ENCODE assay signal across 1 cellular context in the genomic region with DNA sequence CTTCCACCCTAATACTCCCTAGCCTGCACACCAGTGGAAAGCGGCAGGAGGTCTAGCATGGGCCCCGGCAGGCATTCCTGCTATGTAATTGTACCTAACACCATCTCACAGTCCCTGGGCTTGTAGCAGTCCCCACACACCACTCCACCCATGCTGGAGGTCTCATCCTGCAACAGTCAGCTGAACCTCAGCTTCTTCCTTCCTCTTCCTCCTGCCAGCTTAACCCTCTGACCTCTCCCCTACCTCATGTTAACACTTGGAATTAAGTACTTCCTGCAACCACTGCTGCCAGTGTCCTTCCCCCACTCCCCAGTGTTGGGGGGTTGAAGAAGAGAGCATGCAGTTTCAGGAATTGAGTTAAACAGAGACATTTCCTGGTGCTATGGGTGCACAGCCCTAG.
TF ChIP-seq lines count a peak whose summit lies in the region.

No MANE protein-coding gene starts in this region.

TF ChIP-seq in GM23338, 12 proteins besides CTCF, POLR2A, EP300 and RAD21:
- TF ChIP-seq EZH2phosphoT487 (IDR thresholded peaks at IDR 0.05; ENCODE audit: unreplicated experiment) (no peak), EZH2 (IDR thresholded peaks at IDR 0.05; ENCODE audit: low read depth, unreplicated experiment) (no peak), POLR2AphosphoS5 (IDR thresholded peaks at IDR 0.05; ENCODE audit: low read depth) (no peak), NANOG (IDR thresholded peaks at IDR 0.05; ENCODE audit: borderline replicate concordance) (no peak), ZNF114 (CRISPR knock-in tag; IDR thresholded peaks at IDR 0.05) (no peak), JUNB (IDR thresholded peaks at IDR 0.05; ENCODE audit: unreplicated experiment) (no peak), ZNF331 (CRISPR knock-in tag; IDR thresholded peaks at IDR 0.05; ENCODE audit: low read depth) (no peak), STAT1 (IDR thresholded peaks at IDR 0.05; ENCODE audit: unreplicated experiment) (no peak), CREB1 (CRISPR knock-in tag; IDR thresholded peaks at IDR 0.05; ENCODE audit: low read depth) (no peak)
- TF ChIP-seq, protein P1, sequence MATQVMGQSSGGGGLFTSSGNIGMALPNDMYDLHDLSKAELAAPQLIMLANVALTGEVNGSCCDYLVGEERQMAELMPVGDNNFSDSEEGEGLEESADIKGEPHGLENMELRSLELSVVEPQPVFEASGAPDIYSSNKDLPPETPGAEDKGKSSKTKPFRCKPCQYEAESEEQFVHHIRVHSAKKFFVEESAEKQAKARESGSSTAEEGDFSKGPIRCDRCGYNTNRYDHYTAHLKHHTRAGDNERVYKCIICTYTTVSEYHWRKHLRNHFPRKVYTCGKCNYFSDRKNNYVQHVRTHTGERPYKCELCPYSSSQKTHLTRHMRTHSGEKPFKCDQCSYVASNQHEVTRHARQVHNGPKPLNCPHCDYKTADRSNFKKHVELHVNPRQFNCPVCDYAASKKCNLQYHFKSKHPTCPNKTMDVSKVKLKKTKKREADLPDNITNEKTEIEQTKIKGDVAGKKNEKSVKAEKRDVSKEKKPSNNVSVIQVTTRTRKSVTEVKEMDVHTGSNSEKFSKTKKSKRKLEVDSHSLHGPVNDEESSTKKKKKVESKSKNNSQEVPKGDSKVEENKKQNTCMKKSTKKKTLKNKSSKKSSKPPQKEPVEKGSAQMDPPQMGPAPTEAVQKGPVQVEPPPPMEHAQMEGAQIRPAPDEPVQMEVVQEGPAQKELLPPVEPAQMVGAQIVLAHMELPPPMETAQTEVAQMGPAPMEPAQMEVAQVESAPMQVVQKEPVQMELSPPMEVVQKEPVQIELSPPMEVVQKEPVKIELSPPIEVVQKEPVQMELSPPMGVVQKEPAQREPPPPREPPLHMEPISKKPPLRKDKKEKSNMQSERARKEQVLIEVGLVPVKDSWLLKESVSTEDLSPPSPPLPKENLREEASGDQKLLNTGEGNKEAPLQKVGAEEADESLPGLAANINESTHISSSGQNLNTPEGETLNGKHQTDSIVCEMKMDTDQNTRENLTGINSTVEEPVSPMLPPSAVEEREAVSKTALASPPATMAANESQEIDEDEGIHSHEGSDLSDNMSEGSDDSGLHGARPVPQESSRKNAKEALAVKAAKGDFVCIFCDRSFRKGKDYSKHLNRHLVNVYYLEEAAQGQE (IDR thresholded peaks at IDR 0.05; ENCODE audit: unreplicated experiment) = no peak
- TF ChIP-seq, protein P2, sequence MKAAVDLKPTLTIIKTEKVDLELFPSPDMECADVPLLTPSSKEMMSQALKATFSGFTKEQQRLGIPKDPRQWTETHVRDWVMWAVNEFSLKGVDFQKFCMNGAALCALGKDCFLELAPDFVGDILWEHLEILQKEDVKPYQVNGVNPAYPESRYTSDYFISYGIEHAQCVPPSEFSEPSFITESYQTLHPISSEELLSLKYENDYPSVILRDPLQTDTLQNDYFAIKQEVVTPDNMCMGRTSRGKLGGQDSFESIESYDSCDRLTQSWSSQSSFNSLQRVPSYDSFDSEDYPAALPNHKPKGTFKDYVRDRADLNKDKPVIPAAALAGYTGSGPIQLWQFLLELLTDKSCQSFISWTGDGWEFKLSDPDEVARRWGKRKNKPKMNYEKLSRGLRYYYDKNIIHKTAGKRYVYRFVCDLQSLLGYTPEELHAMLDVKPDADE (IDR thresholded peaks at IDR 0.05) = no peak
- TF ChIP-seq, protein P3, sequence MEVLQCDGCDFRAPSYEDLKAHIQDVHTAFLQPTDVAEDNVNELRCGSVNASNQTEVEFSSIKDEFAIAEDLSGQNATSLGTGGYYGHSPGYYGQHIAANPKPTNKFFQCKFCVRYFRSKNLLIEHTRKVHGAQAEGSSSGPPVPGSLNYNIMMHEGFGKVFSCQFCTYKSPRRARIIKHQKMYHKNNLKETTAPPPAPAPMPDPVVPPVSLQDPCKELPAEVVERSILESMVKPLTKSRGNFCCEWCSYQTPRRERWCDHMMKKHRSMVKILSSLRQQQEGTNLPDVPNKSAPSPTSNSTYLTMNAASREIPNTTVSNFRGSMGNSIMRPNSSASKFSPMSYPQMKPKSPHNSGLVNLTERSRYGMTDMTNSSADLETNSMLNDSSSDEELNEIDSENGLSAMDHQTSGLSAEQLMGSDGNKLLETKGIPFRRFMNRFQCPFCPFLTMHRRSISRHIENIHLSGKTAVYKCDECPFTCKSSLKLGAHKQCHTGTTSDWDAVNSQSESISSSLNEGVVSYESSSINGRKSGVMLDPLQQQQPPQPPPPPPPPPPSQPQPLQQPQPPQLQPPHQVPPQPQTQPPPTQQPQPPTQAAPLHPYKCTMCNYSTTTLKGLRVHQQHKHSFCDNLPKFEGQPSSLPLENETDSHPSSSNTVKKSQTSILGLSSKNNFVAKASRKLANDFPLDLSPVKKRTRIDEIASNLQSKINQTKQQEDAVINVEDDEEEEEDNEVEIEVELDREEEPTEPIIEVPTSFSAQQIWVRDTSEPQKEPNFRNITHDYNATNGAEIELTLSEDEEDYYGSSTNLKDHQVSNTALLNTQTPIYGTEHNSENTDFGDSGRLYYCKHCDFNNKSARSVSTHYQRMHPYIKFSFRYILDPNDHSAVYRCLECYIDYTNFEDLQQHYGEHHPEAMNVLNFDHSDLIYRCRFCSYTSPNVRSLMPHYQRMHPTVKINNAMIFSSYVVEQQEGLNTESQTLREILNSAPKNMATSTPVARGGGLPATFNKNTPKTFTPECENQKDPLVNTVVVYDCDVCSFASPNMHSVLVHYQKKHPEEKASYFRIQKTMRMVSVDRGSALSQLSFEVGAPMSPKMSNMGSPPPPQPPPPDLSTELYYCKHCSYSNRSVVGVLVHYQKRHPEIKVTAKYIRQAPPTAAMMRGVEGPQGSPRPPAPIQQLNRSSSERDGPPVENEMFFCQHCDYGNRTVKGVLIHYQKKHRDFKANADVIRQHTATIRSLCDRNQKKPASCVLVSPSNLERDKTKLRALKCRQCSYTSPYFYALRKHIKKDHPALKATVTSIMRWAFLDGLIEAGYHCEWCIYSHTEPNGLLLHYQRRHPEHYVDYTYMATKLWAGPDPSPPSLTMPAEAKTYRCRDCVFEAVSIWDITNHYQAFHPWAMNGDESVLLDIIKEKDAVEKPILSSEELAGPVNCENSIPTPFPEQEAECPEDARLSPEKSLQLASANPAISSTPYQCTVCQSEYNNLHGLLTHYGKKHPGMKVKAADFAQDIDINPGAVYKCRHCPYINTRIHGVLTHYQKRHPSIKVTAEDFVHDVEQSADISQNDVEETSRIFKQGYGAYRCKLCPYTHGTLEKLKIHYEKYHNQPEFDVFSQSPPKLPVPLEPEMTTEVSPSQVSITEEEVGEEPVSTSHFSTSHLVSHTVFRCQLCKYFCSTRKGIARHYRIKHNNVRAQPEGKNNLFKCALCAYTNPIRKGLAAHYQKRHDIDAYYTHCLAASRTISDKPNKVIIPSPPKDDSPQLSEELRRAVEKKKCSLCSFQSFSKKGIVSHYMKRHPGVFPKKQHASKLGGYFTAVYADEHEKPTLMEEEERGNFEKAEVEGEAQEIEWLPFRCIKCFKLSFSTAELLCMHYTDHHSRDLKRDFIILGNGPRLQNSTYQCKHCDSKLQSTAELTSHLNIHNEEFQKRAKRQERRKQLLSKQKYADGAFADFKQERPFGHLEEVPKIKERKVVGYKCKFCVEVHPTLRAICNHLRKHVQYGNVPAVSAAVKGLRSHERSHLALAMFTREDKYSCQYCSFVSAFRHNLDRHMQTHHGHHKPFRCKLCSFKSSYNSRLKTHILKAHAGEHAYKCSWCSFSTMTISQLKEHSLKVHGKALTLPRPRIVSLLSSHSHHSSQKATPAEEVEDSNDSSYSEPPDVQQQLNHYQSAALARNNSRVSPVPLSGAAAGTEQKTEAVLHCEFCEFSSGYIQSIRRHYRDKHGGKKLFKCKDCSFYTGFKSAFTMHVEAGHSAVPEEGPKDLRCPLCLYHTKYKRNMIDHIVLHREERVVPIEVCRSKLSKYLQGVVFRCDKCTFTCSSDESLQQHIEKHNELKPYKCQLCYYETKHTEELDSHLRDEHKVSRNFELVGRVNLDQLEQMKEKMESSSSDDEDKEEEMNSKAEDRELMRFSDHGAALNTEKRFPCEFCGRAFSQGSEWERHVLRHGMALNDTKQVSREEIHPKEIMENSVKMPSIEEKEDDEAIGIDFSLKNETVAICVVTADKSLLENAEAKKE (CRISPR knock-in tag; IDR thresholded peaks at IDR 0.05) = no peak
TF ChIP-seq in GM23338: peak in this region for 0.
